In genomic region chr2:164714471-164714870, GRCh38 we compare ENCODE assay signal across 25 cellular contexts.
DNase-seq lines count a peak whose midpoint lies in the region; ATAC-seq, FAIRE-seq and TF ChIP-seq lines count a peak whose summit lies in the region.
"Had no signal": no experiment of that assay in that cellular context is flagged by ENCODE, and none has a peak within 500 bp of the region (broad histone marks: within the 10 kb centered on the region; RNA-seq: fewer than 3 reads in every experiment).

No MANE protein-coding gene starts in this region.

- intact Hi-C loops in pancreas (cut with DNase I): no loop called here

- H3K79me2 ChIP-seq in keratinocyte (ENCODE audit: control insufficient read depth, insufficient read depth, low read length): no peaks in the 10 kb centered on the region
- H3K79me2 ChIP-seq: parathyroid adenoma had no signal

- H3K27ac ChIP-seq in WERI-Rb-1: no peak overlapping the region
- H3K27ac ChIP-seq in keratinocyte (ENCODE audit: control insufficient read depth, insufficient read depth, low read length): no peak overlapping the region
- peak overlapping the region in 2 of 4 donors; percentile 91 for H3K27ac ChIP-seq in pancreas
- H3K27ac ChIP-seq: BLaER1 treated with 17β-estradiol and CSF1 and Interleukin-3, amounts not matched to agents 10 nM and 100 nM; epithelial cell of prostate; parathyroid adenoma had no signal

- H3K9me1 ChIP-seq in keratinocyte (ENCODE audit: control insufficient read depth, extremely low read depth, insufficient read depth, low read length): no peaks in the 10 kb centered on the region

- no peak overlapping the region for H3K9ac ChIP-seq in keratinocyte (ENCODE audit: control insufficient read depth, extremely low read depth, insufficient read depth, low read length)
- H3K9ac ChIP-seq: BLaER1 treated with 17β-estradiol and CSF1 and Interleukin-3, amounts not matched to agents 10 nM and 100 nM; parathyroid adenoma had no signal

- H3K4me2 ChIP-seq in keratinocyte (ENCODE audit: control insufficient read depth, extremely low read depth, insufficient read depth, low read depth, low read length): no peak overlapping the region
- H3K4me2 ChIP-seq: BLaER1 treated with 17β-estradiol and CSF1 and Interleukin-3, amounts not matched to agents 10 nM and 100 nM had no signal

- dilution Hi-C loops in keratinocyte (cut with MboI; ENCODE audit: extremely low pct_ligation_motif_present, low sequenced_read_pairs): no loop called here

- WGBS in pancreas, 2 donors: 32 to 39% methylated on average over 1 of the region's 1 CpG

- H3K27me3 ChIP-seq in WERI-Rb-1 (ENCODE audit: insufficient read depth, low read depth, severe bottlenecking) (no peaks in the 10 kb centered on the region), keratinocyte (ENCODE audit: control insufficient read depth, extremely low read depth, insufficient read depth, low read length) (no peaks in the 10 kb centered on the region), pancreas (no peaks in the 10 kb centered on the region)
- H3K27me3 ChIP-seq: BLaER1 treated with 17β-estradiol and CSF1 and Interleukin-3, amounts not matched to agents 10 nM and 100 nM; upper lobe of left lung had no signal

- H3K4me3 ChIP-seq in WERI-Rb-1 (ENCODE audit: low read depth, low read length) (no peak overlapping the region), keratinocyte (ENCODE audit: control insufficient read depth in 2 of 3, extremely low read depth in 1 of 3, insufficient read depth in 2 of 3, low read depth in 1 of 3, low read length in 3 of 3) (no peak overlapping the region), pancreas (no peak overlapping the region)
- H3K4me3 ChIP-seq: BLaER1 treated with 17β-estradiol and CSF1 and Interleukin-3, amounts not matched to agents 10 nM and 100 nM; upper lobe of left lung had no signal

- no peak overlapping the region for H2AFZ ChIP-seq in keratinocyte (ENCODE audit: control insufficient read depth, low read length)
- H2AFZ ChIP-seq: parathyroid adenoma had no signal

- peak; percentile 20 for FAIRE-seq in keratinocyte (lab: Jason Lieb, UNC)
- FAIRE-seq in pancreas (lab: Jason Lieb, UNC): no peak
- FAIRE-seq: bronchial epithelial cell, colon, kidney had no signal

- H3K4me1 ChIP-seq in keratinocyte (ENCODE audit: control insufficient read depth, extremely low read depth, insufficient read depth, low read length): peaks cover 4% of the 10 kb centered on the region
- H3K4me1 ChIP-seq in pancreas: peaks cover 46 to 56% (median 48%) of the 10 kb centered on the region in 3 donors
- H3K4me1 ChIP-seq: BLaER1 treated with 17β-estradiol and CSF1 and Interleukin-3, amounts not matched to agents 10 nM and 100 nM; parathyroid adenoma had no signal

- H3K9me3 ChIP-seq in WERI-Rb-1 (ENCODE audit: severe bottlenecking): no peaks in the 10 kb centered on the region
- no peaks in the 10 kb centered on the region for H3K9me3 ChIP-seq in keratinocyte (ENCODE audit: control insufficient read depth, low read depth, low read length)
- no peaks in the 10 kb centered on the region for H3K9me3 ChIP-seq in pancreas
- H3K9me3 ChIP-seq: BLaER1 treated with 17β-estradiol and CSF1 and Interleukin-3, amounts not matched to agents 10 nM and 100 nM; upper lobe of left lung had no signal

- ATAC-seq in pancreas (peak; percentile 30 to 59 (median 46)), GM19328 (IDR thresholded peaks at IDR 0.05; ENCODE audit: unreplicated experiment) (no peak)
- ATAC-seq: sciatic nerve; stimulated activated effector memory CD8-positive, alpha-beta T cell treated with anti-CD3 and anti-CD28 coated beads, Interleukin-12 subunit alpha, Interleukin-12 subunit beta, amount 100 ng/mL, for 72 hours had no signal

- TF ChIP-seq CTCF in WERI-Rb-1 (IDR thresholded peaks at IDR 0.05; ENCODE audit: low read depth, low read length) (no peak), keratinocyte (optimal IDR thresholded peaks at IDR 0.05 in 1 of 3, IDR thresholded peaks at IDR 0.05 in 1 of 3, conservative IDR thresholded peaks at IDR 0.05 in 1 of 3; ENCODE audit: extremely low read depth in 1 of 3, insufficient read depth in 2 of 3, low read length in 3 of 3) (no peak), pancreas (IDR thresholded peaks at IDR 0.05) (no peak)

- peak; percentile 42 for DNase-seq in DMS53 treated with DMSO at 0.1 percent for 48 hours (lab: John Stamatoyannopoulos, UW; ENCODE audit: unreplicated experiment)
- peak; percentile 34 for DNase-seq in WERI-Rb-1
- no peak for DNase-seq in keratinocyte (ENCODE audit: low read depth, low spot score)
- DNase-seq in pancreas: peak in 1 of 6 donors; percentile 47
- DNase-seq in SIG-M5 (lab: John Stamatoyannopoulos, UW): no peak
- DNase-seq in stimulated activated CD4-positive, alpha-beta T cell treated with anti-CD3 and anti-CD28 coated beads, Interleukin-4, amount 100 ng/mL, for 24 hours: no peak
- DNase-seq: activated effector memory CD4-positive, alpha-beta T cell treated with anti-CD3 and anti-CD28 coated beads, Interleukin-2, amount 50 U/mL, for 16 hours; activated T-cell treated with anti-CD3 and anti-CD28 coated beads, Interleukin-2, amount 50 U/mL, for 24 hours; effector CD4-positive, alpha-beta T cell; IMR-90; kidney; NCI-H1436 treated with DMSO at 0.1 percent for 48 hours; NCI-H774; nephron progenitor cell; substantia nigra; T1000; upper lobe of left lung had no signal

- H3K36me3 ChIP-seq in WERI-Rb-1 (no peaks in the 10 kb centered on the region), keratinocyte (ENCODE audit: control insufficient read depth in 2 of 2, extremely low read depth in 1 of 2, insufficient read depth in 2 of 2, low read length in 2 of 2) (peaks cover 0 to 1% of the 10 kb centered on the region in 2 experiments), pancreas (peaks cover 0 to 14% (median 0%) of the 10 kb centered on the region in 3 donors)
- H3K36me3 ChIP-seq: BLaER1 treated with 17β-estradiol and CSF1 and Interleukin-3, amounts not matched to agents 10 nM and 100 nM had no signal

- no peaks in the 10 kb centered on the region for H4K20me1 ChIP-seq in keratinocyte (ENCODE audit: control insufficient read depth, extremely low read depth, insufficient read depth, low read length)
- H4K20me1 ChIP-seq: BLaER1 treated with 17β-estradiol and CSF1 and Interleukin-3, amounts not matched to agents 10 nM and 100 nM had no signal

Comparison
In these comparisons a context has a peak if more than half of its experiments do, and no peak if none do; other contexts are left out.
1. DNase-seq: peak in DMS53 treated with DMSO at 0.1 percent for 48 hours (single experiment) and WERI-Rb-1 (single experiment); none in keratinocyte (single experiment), SIG-M5 (single experiment) and stimulated activated CD4-positive, alpha-beta T cell treated with anti-CD3 and anti-CD28 coated beads, Interleukin-4, amount 100 ng/mL, for 24 hours (single experiment).